ENCODE assay signal across 1 cellular context in genomic region chr12:6828671-6829531, GRCh38.
TF ChIP-seq lines count a peak whose summit lies in the region.

No MANE protein-coding gene starts in this region.

TF ChIP-seq in HepG2, 621 proteins besides CTCF, POLR2A, EP300 and RAD21 (continued from another document and continues in another):
- TF ChIP-seq ZNF407 (CRISPR knock-in tag; IDR thresholded peaks at IDR 0.05; ENCODE audit: not compliant biosample characterization) (no peak), MTF1 (CRISPR knock-in tag; IDR thresholded peaks at IDR 0.05) (no peak), HNF1B (CRISPR knock-in tag; IDR thresholded peaks at IDR 0.05) (no peak), E2F5 (CRISPR knock-in tag; conservative IDR thresholded peaks at IDR 0.05) (no peak), PPARG (CRISPR knock-in tag; conservative IDR thresholded peaks at IDR 0.05) (no peak), REXO4 (CRISPR knock-in tag; IDR thresholded peaks at IDR 0.05; ENCODE audit: borderline replicate concordance) (peak; percentile 59; the same call in 1 of the 2 replicates), ZNF597 (CRISPR knock-in tag; IDR thresholded peaks at IDR 0.05) (no peak), ZNF703 (CRISPR knock-in tag; IDR thresholded peaks at IDR 0.05; ENCODE audit: borderline replicate concordance) (0 out of 2 replicates have a peak, but pooled peaks have one; percentile 54), JUN (CRISPR knock-in tag; IDR thresholded peaks at IDR 0.05) (no peak), ZNF776 (CRISPR knock-in tag; IDR thresholded peaks at IDR 0.05) (peak; percentile 44), ZNF615 (CRISPR knock-in tag; IDR thresholded peaks at IDR 0.05; ENCODE audit: borderline replicate concordance) (no peak), MXI1 (IDR thresholded peaks at IDR 0.05; ENCODE audit: borderline replicate concordance, low read depth, low read length) (no peak), ZNF446 (CRISPR knock-in tag; IDR thresholded peaks at IDR 0.05) (peak; percentile 46; the same call in 1 of the 2 replicates), MED8 (CRISPR knock-in tag; IDR thresholded peaks at IDR 0.05; ENCODE audit: insufficient replicate concordance) (peak; percentile 79), ZNF800 (CRISPR knock-in tag; IDR thresholded peaks at IDR 0.05) (no peak), ZNF121 (CRISPR knock-in tag; IDR thresholded peaks at IDR 0.05) (no peak), MAF1 (CRISPR knock-in tag; IDR thresholded peaks at IDR 0.05; ENCODE audit: borderline replicate concordance) (no peak), BORCS8-MEF2B (CRISPR knock-in tag; IDR thresholded peaks at IDR 0.05) (peak; percentile 24; the same call in 1 of the 2 replicates), ZNF12 (CRISPR knock-in tag; IDR thresholded peaks at IDR 0.05) (no peak), ZNF83 (CRISPR knock-in tag; IDR thresholded peaks at IDR 0.05; ENCODE audit: borderline replicate concordance) (no peak), AFF4 (CRISPR knock-in tag; IDR thresholded peaks at IDR 0.05) (no peak), ZNF816 (CRISPR knock-in tag; IDR thresholded peaks at IDR 0.05; ENCODE audit: borderline replicate concordance) (peak; percentile 95), HNF1A (IDR thresholded peaks at IDR 0.05; ENCODE audit: low read depth) (no peak), HNF1A (CRISPR knock-in tag; IDR thresholded peaks at IDR 0.05; ENCODE audit: borderline replicate concordance) (no peak; the same call in 1 of the 2 replicates), ZBTB4 (CRISPR knock-in tag; IDR thresholded peaks at IDR 0.05; ENCODE audit: borderline replicate concordance) (no peak), RBM22 (optimal IDR thresholded peaks at IDR 0.05; ENCODE audit: low read length) (peak; percentile 70)
